28 cellular contexts compared by ENCODE assay signal in genomic region chr22:36012332-36012731, GRCh38.
"Had no signal": no experiment of that assay in that cellular context is flagged by ENCODE, and none has a peak within 500 bp of the region (broad histone marks: within the 10 kb centered on the region; RNA-seq: fewer than 3 reads in every experiment).

No MANE protein-coding gene starts in this region.

- H3K36me3 Mint-ChIP-seq: activated naive CD4-positive, alpha-beta T cell treated with anti-CD3 and anti-CD28 coated beads, Interleukin-2, amount 10 ng/mL, durations not matched to agents 7 days and 5 days; activated naive CD8-positive, alpha-beta T cell treated with anti-CD3 and anti-CD28 coated beads, Interleukin-2, amount 10 ng/mL, durations not matched to agents 7 days and 5 days had no signal

- H3K4me3 ChIP-seq: adrenal gland, body of pancreas had no signal

- H3K4me1 Mint-ChIP-seq: activated naive CD4-positive, alpha-beta T cell treated with anti-CD3 and anti-CD28 coated beads, Interleukin-2, amount 10 ng/mL, durations not matched to agents 7 days and 5 days; activated naive CD8-positive, alpha-beta T cell treated with anti-CD3 and anti-CD28 coated beads, Interleukin-2, amount 10 ng/mL, durations not matched to agents 7 days and 5 days had no signal

- H3K27ac ChIP-seq: adrenal gland, body of pancreas had no signal

- H3K9me3 ChIP-seq: adrenal gland, body of pancreas had no signal

- H3K9me3 Mint-ChIP-seq: activated CD8-positive, alpha-beta T cell treated with anti-CD3 and anti-CD28 coated beads for 36 hours; activated naive CD4-positive, alpha-beta T cell treated with anti-CD3 and anti-CD28 coated beads, Interleukin-2, amount 10 ng/mL, durations not matched to agents 7 days and 5 days; activated naive CD8-positive, alpha-beta T cell treated with anti-CD3 and anti-CD28 coated beads, Interleukin-2, amount 10 ng/mL, durations not matched to agents 7 days and 5 days; activated T-cell treated with anti-CD3 and anti-CD28 coated beads, Interleukin-2, amount 50 U/mL, for 72 hours; activated T-helper 2 cell treated with anti-CD3 and anti-CD28 coated beads, Interferon-gamma antibody, Interleukin-2, Interleukin-4, amounts not matched to agents 10 μg/mL and 5 μg/mL and 100 μg/mL, durations not matched to agents 14 hours and 24 hours and 36 hours; T-helper 1 cell treated with Interleukin-12 subunit alpha and Interleukin-12 subunit beta and Interleukin-4 antibody, amounts not matched to agents 30 μg/mL and 1 μg/mL, for 36 hours had no signal

- DNase-seq: activated CD4-positive, alpha-beta T cell treated with anti-CD3 and anti-CD28 coated beads for 4 hours; activated CD8-positive, alpha-beta memory T cell treated with anti-CD3 and anti-CD28 coated beads, Interleukin-2, amount 50 U/mL, for 4 hours; activated CD8-positive, alpha-beta T cell treated with anti-CD3 and anti-CD28 coated beads for 36 hours; activated gamma-delta T cell treated with Interleukin-2 at 50 U/mL for 16 hours; activated naive CD4-positive, alpha-beta T cell treated with anti-CD3 and anti-CD28 coated beads, Interleukin-2, amount 10 ng/mL, durations not matched to agents 7 days and 5 days; activated naive CD8-positive, alpha-beta T cell treated with anti-CD3 and anti-CD28 coated beads, Interleukin-2, amount 10 ng/mL, durations not matched to agents 7 days and 5 days; activated T-cell treated with anti-CD3 and anti-CD28 coated beads, Interleukin-2, amount 50 U/mL, for 72 hours; adrenal gland; anterior cingulate cortex; body of pancreas; central memory CD4-positive, alpha-beta T cell; KG1; NCI-H1092; NCI-H1417; NCI-H1930; NCI-H2107; NCI-H2171 treated with DMSO at 0.1 percent for 48 hours; NCI-H226; NCI-H526; NCI-H82; OCI-M1; RPMI8226 had no signal

- FAIRE-seq: bronchial epithelial cell had no signal

- H3K27me3 ChIP-seq: adrenal gland, body of pancreas had no signal

- ATAC-seq: activated CD4-positive, CD25-positive, alpha-beta regulatory T cell treated with anti-CD3 and anti-CD28 coated beads, Interleukin-2, amount 50 U/mL, for 24 hours; activated CD8-positive, alpha-beta T cell treated with anti-CD3 and anti-CD28 coated beads for 36 hours; activated T-cell treated with anti-CD3 and anti-CD28 coated beads, Interleukin-2, amount 50 U/mL, for 72 hours; body of pancreas; Panc1; Right ventricle myocardium inferior had no signal

- H3K36me3 ChIP-seq: adrenal gland had no signal

- H3K4me3 Mint-ChIP-seq: activated CD8-positive, alpha-beta T cell treated with anti-CD3 and anti-CD28 coated beads for 36 hours; activated naive CD4-positive, alpha-beta T cell treated with anti-CD3 and anti-CD28 coated beads, Interleukin-2, amount 10 ng/mL, durations not matched to agents 7 days and 5 days; activated naive CD8-positive, alpha-beta T cell treated with anti-CD3 and anti-CD28 coated beads, Interleukin-2, amount 10 ng/mL, durations not matched to agents 7 days and 5 days; activated T-cell treated with anti-CD3 and anti-CD28 coated beads, Interleukin-2, amount 50 U/mL, for 72 hours; T-helper 1 cell treated with Interleukin-12 subunit alpha and Interleukin-12 subunit beta and Interleukin-4 antibody, amounts not matched to agents 30 μg/mL and 1 μg/mL, for 36 hours had no signal

- H3K27ac Mint-ChIP-seq: activated CD8-positive, alpha-beta T cell treated with anti-CD3 and anti-CD28 coated beads for 36 hours; activated naive CD4-positive, alpha-beta T cell treated with anti-CD3 and anti-CD28 coated beads, Interleukin-2, amount 10 ng/mL, durations not matched to agents 7 days and 5 days; activated naive CD8-positive, alpha-beta T cell treated with anti-CD3 and anti-CD28 coated beads, Interleukin-2, amount 10 ng/mL, durations not matched to agents 7 days and 5 days; activated T-cell treated with anti-CD3 and anti-CD28 coated beads, Interleukin-2, amount 50 U/mL, for 72 hours; activated T-helper 2 cell treated with anti-CD3 and anti-CD28 coated beads, Interferon-gamma antibody, Interleukin-2, Interleukin-4, amounts not matched to agents 10 μg/mL and 5 μg/mL and 100 μg/mL, durations not matched to agents 14 hours and 24 hours and 36 hours; T-helper 1 cell treated with Interleukin-12 subunit alpha and Interleukin-12 subunit beta and Interleukin-4 antibody, amounts not matched to agents 30 μg/mL and 1 μg/mL, for 36 hours had no signal
